In the genomic region with DNA sequence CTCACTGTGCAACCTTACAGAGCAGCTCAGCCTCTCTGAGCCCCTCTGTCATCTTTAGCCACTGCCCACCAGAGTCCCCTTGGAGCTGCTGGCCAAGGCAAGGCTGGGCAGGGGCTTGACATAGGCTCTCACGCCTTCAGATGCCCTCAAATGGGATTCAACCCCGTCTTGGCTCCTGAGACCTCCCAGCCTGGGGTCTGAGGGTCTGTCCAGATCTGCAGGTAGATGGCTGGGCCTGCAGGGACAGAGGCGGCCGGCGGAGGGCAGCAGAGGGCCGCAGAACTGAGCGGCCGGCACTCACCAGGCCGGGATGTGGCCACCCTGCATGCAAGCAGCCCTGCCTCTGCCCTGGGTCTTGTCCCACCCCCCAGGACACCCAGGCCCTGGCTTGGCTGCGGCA, we compare ENCODE assay signal across 8 cellular contexts. TPM values are rescaled to one million over a fixed set of nuclear protein-coding genes. Genes with fewer than 3 reads are reported as not detected.
A peak's percentile ranks its signal among the peaks of the same experiment; 100 is the strongest.
DNase-seq lines count a peak whose midpoint lies in the region; ATAC-seq and TF ChIP-seq lines count a peak whose summit lies in the region.

No MANE protein-coding gene starts in this region.

- no peaks in the 10 kb centered on the region for H3K9me3 Mint-ChIP-seq in activated naive CD8-positive, alpha-beta T cell treated with anti-CD3 and anti-CD28 coated beads, Interleukin-2, amount 10 ng/mL, durations not matched to agents 7 days and 5 days

- H3K4me3 ChIP-seq in psoas muscle, result no peak overlapping the region

- WGBS in psoas muscle, 3 donors, result 0 to 1% (median 1%) methylated on average over 9 to 10 of the region's 10 CpGs

- no peaks in the 10 kb centered on the region for H3K36me3 ChIP-seq in psoas muscle (ENCODE audit: insufficient read depth in 1 of 2, low read depth in 1 of 2)

- H3K27me3 Mint-ChIP-seq in activated naive CD8-positive, alpha-beta T cell treated with anti-CD3 and anti-CD28 coated beads, Interleukin-2, amount 10 ng/mL, durations not matched to agents 7 days and 5 days, result no peaks in the 10 kb centered on the region

- H3K4me1 Mint-ChIP-seq in activated naive CD8-positive, alpha-beta T cell treated with anti-CD3 and anti-CD28 coated beads, Interleukin-2, amount 10 ng/mL, durations not matched to agents 7 days and 5 days, result peaks cover 3% of the 10 kb centered on the region

- no peaks in the 10 kb centered on the region for H3K9me3 ChIP-seq in psoas muscle

- peak; percentile 80 for TF ChIP-seq CTCF in psoas muscle (IDR thresholded peaks at IDR 0.05)

- POLR2A ChIA-PET in activated naive CD8-positive, alpha-beta T cell treated with anti-CD3 and anti-CD28 coated beads, Interleukin-2, amount 10 ng/mL, durations not matched to agents 7 days and 5 days (lab: Charles Lee), result no interaction called here

- no peak overlapping the region for H3K4me3 Mint-ChIP-seq in activated naive CD8-positive, alpha-beta T cell treated with anti-CD3 and anti-CD28 coated beads, Interleukin-2, amount 10 ng/mL, durations not matched to agents 7 days and 5 days

- H3K4me1 ChIP-seq in psoas muscle, result no peaks in the 10 kb centered on the region

- in situ Hi-C loops in Caki2 (cut with HindIII; ENCODE audit: low pct_unique_long_range_greater_than_20kb, low sequenced_read_pairs), result no loop called here

- peak; percentile 51 for DNase-seq in Caki2 (ENCODE audit: low read depth)
- DNase-seq in activated naive CD8-positive, alpha-beta T cell treated with anti-CD3 and anti-CD28 coated beads, Interleukin-2, amount 10 ng/mL, durations not matched to agents 7 days and 5 days, result peak; percentile 79
- peak; percentile 81 for DNase-seq in cardiac septum (ENCODE audit: low spot score)
- peak; percentile 57 to 80 for DNase-seq in psoas muscle

- no peaks in the 10 kb centered on the region for H3K36me3 Mint-ChIP-seq in activated naive CD8-positive, alpha-beta T cell treated with anti-CD3 and anti-CD28 coated beads, Interleukin-2, amount 10 ng/mL, durations not matched to agents 7 days and 5 days

- intact Hi-C loops in cardiac septum (cut with DNase I) (no loop called here), psoas muscle (cut with DNase I) (no loop called here)

- no peak overlapping the region for H3K27ac Mint-ChIP-seq in activated naive CD8-positive, alpha-beta T cell treated with anti-CD3 and anti-CD28 coated beads, Interleukin-2, amount 10 ng/mL, durations not matched to agents 7 days and 5 days

- H3K27me3 ChIP-seq in psoas muscle (ENCODE audit: insufficient read depth in 3 of 3, low read length in 2 of 3), result peaks cover 0 to 4% (median 0%) of the 10 kb centered on the region in 3 donors

- H3K27ac ChIP-seq in psoas muscle, result no peak overlapping the region

- ATAC-seq in HG03354 (IDR thresholded peaks at IDR 0.05; ENCODE audit: poor library complexity, severe bottlenecking, unreplicated experiment) (peak; percentile 58), SK-N-SH treated with all-trans-retinoic acid at 6 μM for 48 hours (peak; percentile 95), psoas muscle (peak; percentile 88 to 96 (median 94)), GM18909 (IDR thresholded peaks at IDR 0.05; ENCODE audit: poor library complexity, unreplicated experiment) (no peak), HG02763 (IDR thresholded peaks at IDR 0.05; ENCODE audit: unreplicated experiment) (no peak)
- peak; percentile 73 for ATAC-seq in activated naive CD8-positive, alpha-beta T cell treated with anti-CD3 and anti-CD28 coated beads, Interleukin-2, amount 10 ng/mL, durations not matched to agents 7 days and 5 days (ENCODE audit: low read depth)

TF ChIP-seq in SK-N-SH treated with all-trans-retinoic acid at 6 μM for 48 hours, 23 proteins besides CTCF, POLR2A, EP300 and RAD21:
- TF ChIP-seq ZFP30 (CRISPR knock-in tag; IDR thresholded peaks at IDR 0.05) (no peak), PPARA (CRISPR knock-in tag; IDR thresholded peaks at IDR 0.05; ENCODE audit: borderline replicate concordance) (no peak), ZNF8 (CRISPR knock-in tag; IDR thresholded peaks at IDR 0.05) (no peak), POU6F1 (CRISPR knock-in tag; IDR thresholded peaks at IDR 0.05; ENCODE audit: borderline replicate concordance, low read depth) (no peak), ISL1 (CRISPR knock-in tag; IDR thresholded peaks at IDR 0.05) (no peak), TSHZ2 (CRISPR knock-in tag; IDR thresholded peaks at IDR 0.05) (no peak)
- TF ChIP-seq, protein P1, sequence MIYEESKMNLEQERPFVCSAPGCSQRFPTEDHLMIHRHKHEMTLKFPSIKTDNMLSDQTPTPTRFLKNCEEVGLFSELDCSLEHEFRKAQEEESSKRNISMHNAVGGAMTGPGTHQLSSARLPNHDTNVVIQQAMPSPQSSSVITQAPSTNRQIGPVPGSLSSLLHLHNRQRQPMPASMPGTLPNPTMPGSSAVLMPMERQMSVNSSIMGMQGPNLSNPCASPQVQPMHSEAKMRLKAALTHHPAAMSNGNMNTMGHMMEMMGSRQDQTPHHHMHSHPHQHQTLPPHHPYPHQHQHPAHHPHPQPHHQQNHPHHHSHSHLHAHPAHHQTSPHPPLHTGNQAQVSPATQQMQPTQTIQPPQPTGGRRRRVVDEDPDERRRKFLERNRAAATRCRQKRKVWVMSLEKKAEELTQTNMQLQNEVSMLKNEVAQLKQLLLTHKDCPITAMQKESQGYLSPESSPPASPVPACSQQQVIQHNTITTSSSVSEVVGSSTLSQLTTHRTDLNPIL (CRISPR knock-in tag; IDR thresholded peaks at IDR 0.05; ENCODE audit: low read depth), result no peak

RNA-seq across cellular contexts. Expression of gene PRODH, which starts 18.2 kb away (rescaled TPM):
- total RNA-seq in Caki2 (2014; rRNA removed; shearing (Covaris generic); ENCODE audit: low replicate concordance), result 7.0 and 23.5 TPM in 2 replicates
- under 1 TPM in 1 of 2 experiments, not detected in 1; 0.06 TPM for total RNA-seq in activated naive CD8-positive, alpha-beta T cell treated with anti-CD3 and anti-CD28 coated beads, Interleukin-2, amount 10 ng/mL, durations not matched to agents 7 days and 5 days
- total RNA-seq in cardiac septum, result 3.0 TPM
- total RNA-seq in psoas muscle, result 10 to 100 TPM in 3 of 4 donors, 1 to 10 TPM in 1; 4.5 to 52.6 (median 14.0) TPM
- polyA plus RNA-seq in psoas muscle, result 10 to 100 TPM in 1 of 3 donors, 1 to 10 TPM in 2; 1.6 to 11.3 (median 4.5) TPM

RNA-seq across cellular contexts. Expression of gene DGCR6, which starts 48.2 kb away (rescaled TPM):
- 8.2 TPM in 1 of 2 replicates, not detected in the other for total RNA-seq in Caki2 (2014; rRNA removed; shearing (Covaris generic); ENCODE audit: low replicate concordance)
- total RNA-seq in activated naive CD8-positive, alpha-beta T cell treated with anti-CD3 and anti-CD28 coated beads, Interleukin-2, amount 10 ng/mL, durations not matched to agents 7 days and 5 days, result 1 to 10 TPM; 2.8 to 2.9 TPM
- total RNA-seq in cardiac septum (7.6 TPM), psoas muscle (10 to 100 TPM; 13.1 to 30.6 (median 21.7) TPM)
- polyA plus RNA-seq in psoas muscle, result 10 to 100 TPM in 1 of 3 donors, 1 to 10 TPM in 2; 8.0 to 27.7 (median 8.9) TPM

Comparison
In these comparisons a context has a peak if more than half of its experiments do, and no peak if none do; other contexts are left out.
1. ATAC-seq: peak in HG03354 (single experiment), SK-N-SH treated with all-trans-retinoic acid at 6 μM for 48 hours (single experiment), activated naive CD8-positive, alpha-beta T cell treated with anti-CD3 and anti-CD28 coated beads, Interleukin-2, amount 10 ng/mL, durations not matched to agents 7 days and 5 days (single experiment) and psoas muscle (4 of 4); none in GM18909 (single experiment) and HG02763 (single experiment).
2. Peak in every context shown above with its lines, with median percentiles within 50 percentile points of each other: DNase-seq.